Comparison of ENCODE assay signal across 36 cellular contexts in genomic region chr6:5041955-5042354, GRCh38.
"Had no signal": no experiment of that assay in that cellular context is flagged by ENCODE, and none has a peak within 500 bp of the region (broad histone marks: within the 10 kb centered on the region; RNA-seq: fewer than 3 reads in every experiment).

No MANE protein-coding gene starts in this region.

- H3K4me3 ChIP-seq: MG63 had no signal

- H3K27me3 ChIP-seq: MG63 had no signal

- DNase-seq: Karpas-422, Kasumi-1, MG63, MM.1S, MV-4-11, NCI-H1048, NCI-H1092, NCI-H1092 treated with DMSO at 0.1 percent for 48 hours, NCI-H1105, NCI-H1105 treated with DMSO at 0.1 percent for 48 hours, NCI-H1417, NCI-H1417 treated with DMSO at 0.1 percent for 48 hours, NCI-H1436, NCI-H1436 treated with DMSO at 0.1 percent for 48 hours, NCI-H146, NCI-H1694, NCI-H1694 treated with DMSO at 0.1 percent for 48 hours, NCI-H187, NCI-H187 treated with DMSO at 0.1 percent for 48 hours, NCI-H1930, NCI-H2029, NCI-H2029 treated with DMSO at 0.1 percent for 48 hours, NCI-H2081, NCI-H2081 treated with DMSO at 0.1 percent for 48 hours, NCI-H2107, NCI-H2171, NCI-H2171 treated with DMSO at 0.1 percent for 48 hours, NCI-H2227 treated with DMSO at 0.1 percent for 48 hours, NCI-H226, NCI-H345, NCI-H446, NCI-H446 treated with DMSO at 0.1 percent for 48 hours, NCI-H510A, NCI-H510A treated with DMSO at 0.1 percent for 48 hours, NCI-H524, NCI-H524 treated with DMSO at 0.1 percent for 48 hours had no signal

- H3K36me3 ChIP-seq: MG63 had no signal

- H3K9me3 ChIP-seq: MG63 had no signal
